Comparison of ENCODE assay signal across 27 cellular contexts in the genomic region with DNA sequence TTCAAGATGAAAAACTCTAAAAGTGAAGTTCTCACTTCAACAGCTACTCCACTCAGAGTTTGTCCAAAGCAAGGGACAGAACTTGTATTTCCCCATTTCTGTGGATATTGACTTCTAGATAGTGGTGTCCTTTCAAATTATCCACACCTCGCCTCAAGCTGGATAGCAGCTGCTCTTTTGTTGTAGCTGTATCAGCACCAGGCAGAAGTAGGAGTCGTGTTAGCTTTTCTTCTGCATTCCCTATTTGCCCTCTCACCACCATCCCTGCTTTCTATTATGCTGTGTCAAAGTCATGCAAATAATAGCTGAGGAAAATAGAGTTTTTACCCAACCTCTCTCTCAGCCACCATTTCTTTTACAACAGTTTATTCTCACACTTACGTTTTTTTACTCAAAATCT.
"Had no signal": no experiment of that assay in that cellular context is flagged by ENCODE, and none has a peak within 500 bp of the region (broad histone marks: within the 10 kb centered on the region; RNA-seq: fewer than 3 reads in every experiment).

No MANE protein-coding gene starts in this region.

- H3K9me3 ChIP-seq: Peyer's patch, SJSA1 had no signal

- H3K27ac ChIP-seq: Peyer's patch, SJSA1 had no signal

- H3K27me3 Mint-ChIP-seq: activated B cell treated with CpG ODN at 0.5 μM for 24 hours; activated CD4-positive, alpha-beta T cell treated with anti-CD3 and anti-CD28 coated beads, Interleukin-2, amount 10 ng/mL, durations not matched to agents 24 days and 14 days; activated naive CD8-positive, alpha-beta T cell; activated T-helper 17 cell treated with anti-CD3 and anti-CD28 coated beads, Interleukin-2, amount 50 U/mL, for 72 hours; brain; central memory CD8-positive, alpha-beta T cell had no signal

- H3K27ac Mint-ChIP-seq: activated B cell treated with CpG ODN at 0.5 μM for 24 hours; activated CD4-positive, alpha-beta T cell treated with anti-CD3 and anti-CD28 coated beads, Interleukin-2, amount 10 ng/mL, durations not matched to agents 24 days and 14 days; activated naive CD4-positive, alpha-beta T cell treated with anti-CD3 and anti-CD28 coated beads for 36 hours; activated naive CD8-positive, alpha-beta T cell; activated T-helper 17 cell treated with anti-CD3 and anti-CD28 coated beads, Interleukin-2, amount 50 U/mL, for 72 hours; T-helper 1 cell treated with Interleukin-12 subunit alpha and Interleukin-12 subunit beta and Interleukin-4 antibody, amounts not matched to agents 30 μg/mL and 1 μg/mL, for 36 hours had no signal

- H3K36me3 Mint-ChIP-seq: activated naive CD8-positive, alpha-beta T cell had no signal

- H3K4me1 ChIP-seq: Peyer's patch, SJSA1 had no signal

- H3K4me3 ChIP-seq: K562, Peyer's patch, SJSA1 had no signal

- ATAC-seq: activated T-cell treated with anti-CD3 and anti-CD28 coated beads, Interleukin-2, amount 50 U/mL, for 4 hours; activated T-helper 17 cell treated with anti-CD3 and anti-CD28 coated beads, Interleukin-2, amount 50 U/mL, for 72 hours; K562; SK-N-SH treated with all-trans-retinoic acid at 6 μM for 48 hours had no signal

- H3K36me3 ChIP-seq: Peyer's patch, SJSA1 had no signal

- FAIRE-seq: astrocyte, K562 had no signal

- H3K4me1 Mint-ChIP-seq: activated B cell treated with CpG ODN at 0.5 μM for 24 hours; activated CD4-positive, alpha-beta T cell treated with anti-CD3 and anti-CD28 coated beads, Interleukin-2, amount 10 ng/mL, durations not matched to agents 24 days and 14 days; activated T-helper 17 cell treated with anti-CD3 and anti-CD28 coated beads, Interleukin-2, amount 50 U/mL, for 72 hours; central memory CD8-positive, alpha-beta T cell had no signal

- DNase-seq: activated B cell treated with CpG ODN at 0.5 μM for 24 hours; activated CD4-positive, alpha-beta T cell treated with anti-CD3 and anti-CD28 coated beads for 1 hour; activated CD4-positive, alpha-beta T cell treated with anti-CD3 and anti-CD28 coated beads, Interleukin-2, amount 10 ng/mL, durations not matched to agents 24 days and 14 days; activated CD4-positive, alpha-beta T cell treated with anti-CD3 and anti-CD28 coated beads, Interleukin-2, amount 50 U/mL, for 48 hours; activated CD8-positive, alpha-beta memory T cell treated with anti-CD3 and anti-CD28 coated beads for 24 hours; activated gamma-delta T cell; activated naive CD4-positive, alpha-beta T cell treated with anti-CD3 and anti-CD28 coated beads for 36 hours; activated T-cell treated with anti-CD3 and anti-CD28 coated beads, Interleukin-2, amount 50 U/mL, for 4 hours; amygdala; Kasumi-1; NCI-H1105 treated with DMSO at 0.1 percent for 48 hours; NCI-H1694 treated with DMSO at 0.1 percent for 48 hours; NCI-H2029 treated with DMSO at 0.1 percent for 48 hours; NCI-H446; NCI-H524; NCI-H82; Peyer's patch; SW 1271 had no signal

- H3K9me3 Mint-ChIP-seq: activated B cell treated with CpG ODN at 0.5 μM for 24 hours; activated CD4-positive, alpha-beta T cell treated with anti-CD3 and anti-CD28 coated beads, Interleukin-2, amount 10 ng/mL, durations not matched to agents 24 days and 14 days; brain had no signal

- H3K4me3 Mint-ChIP-seq: activated B cell treated with CpG ODN at 0.5 μM for 24 hours; activated CD4-positive, alpha-beta T cell treated with anti-CD3 and anti-CD28 coated beads, Interleukin-2, amount 10 ng/mL, durations not matched to agents 24 days and 14 days; activated naive CD4-positive, alpha-beta T cell treated with anti-CD3 and anti-CD28 coated beads for 36 hours; activated naive CD8-positive, alpha-beta T cell; activated T-cell treated with anti-CD3 and anti-CD28 coated beads, Interleukin-2, amount 50 U/mL, for 4 hours; activated T-helper 17 cell treated with anti-CD3 and anti-CD28 coated beads, Interleukin-2, amount 50 U/mL, for 72 hours; central memory CD8-positive, alpha-beta T cell; T-helper 1 cell treated with Interleukin-12 subunit alpha and Interleukin-12 subunit beta and Interleukin-4 antibody, amounts not matched to agents 30 μg/mL and 1 μg/mL, for 36 hours had no signal

- H3K27me3 ChIP-seq: Peyer's patch, SJSA1 had no signal
